In the genomic region with DNA sequence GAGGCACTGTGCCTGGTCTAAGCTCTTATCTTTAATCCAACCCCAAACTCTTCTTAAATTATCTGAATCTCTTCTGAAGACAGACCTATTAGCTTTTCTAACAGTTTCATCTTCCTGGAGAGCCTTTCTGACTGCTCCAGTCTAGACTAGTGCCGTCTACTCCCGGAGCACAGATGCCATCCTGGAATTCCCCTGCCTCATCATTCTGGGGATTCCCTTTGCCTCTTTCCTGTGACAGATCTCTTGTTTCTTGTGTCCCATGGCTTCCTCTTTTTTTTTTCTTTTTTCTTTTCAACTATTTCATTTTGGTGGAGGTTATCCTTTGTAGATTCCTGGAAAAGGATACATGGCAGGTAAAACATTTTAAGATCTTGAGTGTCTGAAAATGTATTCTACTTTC, we compare ENCODE assay signal across 1 cellular context.
TF ChIP-seq lines count a peak whose summit lies in the region.

No MANE protein-coding gene starts in this region.

TF ChIP-seq in K562, 482 proteins besides CTCF, POLR2A, EP300 and RAD21:
- TF ChIP-seq SPI1 (IDR thresholded peaks at IDR 0.05; ENCODE audit: borderline replicate concordance, low read depth, low read length), result 0 out of 2 replicates have a peak, but pooled peaks have one; percentile 31
- no peak for TF ChIP-seq FOXJ2 (tag; IDR thresholded peaks at IDR 0.05)
